In the genomic region with DNA sequence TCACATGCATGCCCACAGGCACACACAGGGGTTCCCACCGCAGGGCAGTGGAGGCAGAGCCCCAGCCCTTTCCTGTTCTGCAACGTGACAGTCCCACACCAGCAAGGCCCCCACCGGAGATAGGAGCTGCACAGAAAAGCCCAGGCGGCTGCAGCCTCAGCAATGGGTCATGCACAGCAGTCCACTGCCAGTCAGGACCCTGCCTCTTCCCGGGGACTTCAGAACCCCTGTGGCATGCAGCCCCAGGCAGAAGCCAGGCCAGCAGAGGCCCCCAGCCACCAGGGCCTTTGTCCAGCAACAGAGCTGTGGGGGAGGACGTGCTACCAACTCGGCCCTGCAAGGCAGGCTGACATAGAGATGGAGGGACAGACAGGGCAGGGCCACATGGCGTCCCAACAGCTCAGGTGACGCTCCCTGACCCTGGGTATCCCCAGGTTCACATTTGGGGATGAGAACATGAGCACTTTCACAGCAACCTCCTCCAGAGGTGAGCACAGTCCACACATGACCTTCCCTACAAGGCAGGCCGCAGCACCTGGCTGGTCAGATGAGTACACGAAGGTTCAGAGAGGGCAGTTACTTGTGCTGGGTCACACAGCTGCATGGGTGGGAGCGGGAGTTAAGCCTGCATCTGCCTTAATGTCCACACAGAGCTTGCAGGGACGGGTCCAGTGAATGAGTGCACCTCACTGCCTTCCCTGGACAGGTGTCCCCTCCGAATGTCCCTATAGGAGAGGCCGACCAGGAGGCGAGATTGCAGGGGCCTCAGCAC, we compare ENCODE assay signal across 22 cellular contexts.
DNase-seq lines count a peak whose midpoint lies in the region; ATAC-seq, FAIRE-seq and TF ChIP-seq lines count a peak whose summit lies in the region.
"Had no signal": no experiment of that assay in that cellular context is flagged by ENCODE, and none has a peak within 500 bp of the region (broad histone marks: within the 10 kb centered on the region; RNA-seq: fewer than 3 reads in every experiment).

No MANE protein-coding gene starts in this region.

- H3K27ac Mint-ChIP-seq in neural progenitor cell: peak overlapping the region; percentile 72
- H3K27ac Mint-ChIP-seq: CD8-positive, alpha-beta memory T cell had no signal

- H3K4me3 ChIP-seq in HepG2 (replicated peaks in 1 of 3; ENCODE audit: insufficient read depth in 1 of 3, low read depth in 2 of 3, low read length in 3 of 3) (no peak overlapping the region), right lobe of liver (no peak overlapping the region), neural progenitor cell (no peak overlapping the region), ovary (no peak overlapping the region), BE2C (ENCODE audit: low read depth, low read length) (no peak overlapping the region)
- H3K4me3 ChIP-seq: SK-N-MC had no signal

- WGBS in HepG2 (ENCODE audit: low lambda C conversion rate): 59% methylated on average over 7 of the region's 16 CpGs
- 81% methylated on average over 3 of the region's 16 CpGs for WGBS in right lobe of liver (ENCODE audit: insufficient coverage, low coverage, low lambda C conversion rate, missing lambda C conversion rate)
- 83 to 87% (median 84%) methylated on average over 16 of the region's 16 CpGs for WGBS in ovary, 3 donors

- H3K27ac ChIP-seq in HepG2 (ENCODE audit: extremely low read length, insufficient read depth, low read length) (no peak overlapping the region), right lobe of liver (no peak overlapping the region), foreskin keratinocyte (peak overlapping the region; percentile 95), neural progenitor cell (no peak overlapping the region), ovary (no peak overlapping the region)
- H3K27ac ChIP-seq: C4-2B, SK-N-MC had no signal

- H3K36me3 ChIP-seq in HepG2 (replicated peaks in 1 of 2; ENCODE audit: control insufficient read depth in 1 of 2, insufficient read depth in 2 of 2, low read length in 2 of 2) (no peaks in the 10 kb centered on the region), right lobe of liver (no peaks in the 10 kb centered on the region), neural progenitor cell (no peaks in the 10 kb centered on the region), ovary (no peaks in the 10 kb centered on the region), BE2C (no peaks in the 10 kb centered on the region)

- H3K27me3 Mint-ChIP-seq in neural progenitor cell (ENCODE audit: insufficient read depth, low read depth): no peaks in the 10 kb centered on the region

- TF ChIP-seq CTCF in HepG2 (CRISPR knock-in tag; IDR thresholded peaks at IDR 0.05) (peak; percentile 43), right lobe of liver (IDR thresholded peaks at IDR 0.05) (no peak), foreskin keratinocyte (conservative IDR thresholded peaks at IDR 0.05) (no peak), neural progenitor cell (IDR thresholded peaks at IDR 0.05) (no peak), ovary (IDR thresholded peaks at IDR 0.05) (no peak), BE2C (IDR thresholded peaks at IDR 0.05; ENCODE audit: low read depth, low read length) (no peak)

- TF ChIP-seq EP300 in HepG2 (IDR thresholded peaks at IDR 0.05; ENCODE audit: low read depth in 2 of 2, low read length in 2 of 2) (no peak), HepG2 (CRISPR knock-in tag; IDR thresholded peaks at IDR 0.05; ENCODE audit: borderline replicate concordance) (no peak), ovary (IDR thresholded peaks at IDR 0.05) (no peak)

- in situ Hi-C loops in HepG2 (cut with HindIII; ENCODE audit: extremely low pct_ligation_motif_present, low pct_unique_long_range_greater_than_20kb): no loop called here

- DNase-seq in HepG2 (ENCODE audit: low spot score) (no peak), right lobe of liver (no peak), foreskin keratinocyte (no peak), neural progenitor cell (ENCODE audit: low spot score) (no peak), ovary (no peak), T-helper 9 cell (no peak), BE2C (no peak)
- DNase-seq: 8988T, DMS153, Kasumi-1, NCI-H1694, NCI-H2171, NCI-H345, NCI-H524, NCI-H82, OCI-M1, SHP77 had no signal

- CTCF ChIA-PET in HepG2 (lab: Yijun Ruan, JAX; ENCODE audit: low intra/inter-chr PET ratio, low total read pairs): no interaction called here

- H3K9ac ChIP-seq in HepG2 (ENCODE audit: insufficient read depth, low read depth, low read length): no peak overlapping the region
- H3K9ac ChIP-seq in neural progenitor cell: no peak overlapping the region

- peaks cover 48% of the 10 kb centered on the region for H3K4me1 Mint-ChIP-seq in neural progenitor cell
- H3K4me1 Mint-ChIP-seq: CD8-positive, alpha-beta memory T cell had no signal

- H3K4me1 ChIP-seq in HepG2 (ENCODE audit: insufficient read depth, low read length): peaks cover 63% of the 10 kb centered on the region
- peaks cover 0 to 12% (median 3%) of the 10 kb centered on the region in 4 donors for H3K4me1 ChIP-seq in right lobe of liver
- H3K4me1 ChIP-seq in foreskin keratinocyte: peaks cover 38% of the 10 kb centered on the region
- peaks cover 30% of the 10 kb centered on the region for H3K4me1 ChIP-seq in neural progenitor cell
- no peaks in the 10 kb centered on the region for H3K4me1 ChIP-seq in ovary (ENCODE audit: insufficient read depth)
- peaks cover 8% of the 10 kb centered on the region; the same call in 1 of the 2 replicates for H3K4me1 ChIP-seq in BE2C

- intact Hi-C loops in HepG2 (cut with micrococcal nuclease; ENCODE audit: unreplicated experiment) (loop anchor here (10.0 kb wide), 1 partner anchor 95 kb away; no protein-coding TSS in a partner anchor), right lobe of liver (cut with DNase I) (no loop called here), ovary (cut with DNase I) (no loop called here)

- H3K27me3 ChIP-seq in HepG2 (ENCODE audit: control insufficient read depth in 1 of 2, insufficient read depth in 2 of 2, low read length in 2 of 2) (no peaks in the 10 kb centered on the region; a peak in 1 of 5 replicates), right lobe of liver (no peaks in the 10 kb centered on the region), foreskin keratinocyte (no peaks in the 10 kb centered on the region), neural progenitor cell (no peaks in the 10 kb centered on the region), ovary (no peaks in the 10 kb centered on the region), BE2C (no peaks in the 10 kb centered on the region)

- H3K9me3 ChIP-seq in HepG2 (ENCODE audit: low read length) (no peaks in the 10 kb centered on the region), right lobe of liver (no peaks in the 10 kb centered on the region), neural progenitor cell (ENCODE audit: low read depth) (no peaks in the 10 kb centered on the region), ovary (no peaks in the 10 kb centered on the region), BE2C (no peaks in the 10 kb centered on the region)

- no peak overlapping the region for H3K4me3 Mint-ChIP-seq in neural progenitor cell
- H3K4me3 Mint-ChIP-seq: CD8-positive, alpha-beta memory T cell had no signal

- no peaks in the 10 kb centered on the region for H3K36me3 Mint-ChIP-seq in neural progenitor cell
- H3K36me3 Mint-ChIP-seq: CD8-positive, alpha-beta memory T cell had no signal

- H3F3A ChIP-seq in neural progenitor cell (ENCODE audit: low read depth): no peaks in the 10 kb centered on the region

- ATAC-seq in HepG2 (no peak), right lobe of liver (no peak), foreskin keratinocyte (no peak), esophagus mucosa (no peak)

- no peaks in the 10 kb centered on the region for H4K20me1 ChIP-seq in HepG2 (ENCODE audit: insufficient read depth, low read length)
- peaks cover 38% of the 10 kb centered on the region for H4K20me1 ChIP-seq in neural progenitor cell (ENCODE audit: low read depth)

- BruUV-seq in HepG2 (replicated peaks; lab: Mats Ljungman, UMichigan): no TSS peak

- H3K4me2 ChIP-seq in HepG2 (ENCODE audit: low read depth, low read length) (no peak overlapping the region), neural progenitor cell (no peak overlapping the region)

- no peak for TF ChIP-seq RAD21 in HepG2 (CRISPR knock-in tag; IDR thresholded peaks at IDR 0.05)

- TF ChIP-seq POLR2A in HepG2 (IDR thresholded peaks at IDR 0.05; ENCODE audit: insufficient read depth in 1 of 2, low read depth in 2 of 2, low read length in 2 of 2): no peak
- no peak for TF ChIP-seq POLR2A in right lobe of liver (IDR thresholded peaks at IDR 0.05)
- no peak for TF ChIP-seq POLR2A in ovary (IDR thresholded peaks at IDR 0.05)

- no peaks in the 10 kb centered on the region for H3K79me2 ChIP-seq in HepG2 (ENCODE audit: insufficient read depth, low read length)
- no peaks in the 10 kb centered on the region for H3K79me2 ChIP-seq in neural progenitor cell (ENCODE audit: low read depth)

- FAIRE-seq in HepG2 (lab: Jason Lieb, UNC): no peak
- FAIRE-seq: GM12891 had no signal

- H3K9me3 Mint-ChIP-seq in neural progenitor cell: no peaks in the 10 kb centered on the region
- H3K9me3 Mint-ChIP-seq: CD8-positive, alpha-beta memory T cell had no signal

- POLR2A ChIA-PET in HepG2 (lab: Yijun Ruan, JAX): no interaction called here

- H2AFZ ChIP-seq in HepG2 (ENCODE audit: low read length) (no peak overlapping the region), neural progenitor cell (replicated peaks) (no peak overlapping the region)
